12 cellular contexts compared by ENCODE assay signal in the genomic region with DNA sequence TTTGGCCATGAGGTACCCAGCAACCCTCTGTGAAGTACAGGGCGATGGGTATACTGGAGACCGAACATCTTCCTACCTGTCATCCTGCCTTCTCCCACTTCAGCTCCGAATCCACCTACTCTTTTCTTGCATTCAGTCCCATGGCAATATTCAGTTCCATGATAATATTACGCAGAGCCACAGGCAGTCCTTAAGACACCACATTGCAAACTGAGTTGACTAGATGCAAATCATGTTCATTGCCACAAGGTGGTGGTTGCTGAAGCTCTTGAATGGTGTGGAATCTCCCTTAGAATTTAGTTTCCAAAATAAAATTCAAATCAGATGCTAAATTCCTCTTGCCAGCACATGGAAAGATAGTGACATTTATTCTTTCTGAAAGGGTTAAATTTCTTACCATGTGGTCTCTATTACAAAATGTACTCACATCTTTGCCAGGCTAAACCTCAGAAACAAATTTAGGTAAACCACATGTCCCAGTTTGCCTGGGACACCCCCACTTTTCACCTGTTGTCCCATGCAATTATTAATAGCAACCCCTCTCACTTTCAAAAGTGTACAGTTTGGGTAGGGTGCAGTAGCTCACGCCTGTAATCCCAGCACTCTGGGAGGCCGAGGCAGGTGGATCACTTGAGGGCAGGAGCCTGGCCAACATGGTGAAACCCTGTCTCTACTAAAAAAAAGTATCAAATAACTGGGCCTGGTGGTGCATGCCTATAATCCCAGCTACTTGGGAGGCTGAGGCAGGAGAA. TPM values are rescaled to one million over a fixed set of nuclear protein-coding genes. Genes with fewer than 3 reads are reported as not detected.
A peak's percentile ranks its signal among the peaks of the same experiment; 100 is the strongest.
DNase-seq lines count a peak whose midpoint lies in the region; ATAC-seq and TF ChIP-seq lines count a peak whose summit lies in the region.
"Had no signal": no experiment of that assay in that cellular context is flagged by ENCODE, and none has a peak within 500 bp of the region (broad histone marks: within the 10 kb centered on the region; RNA-seq: fewer than 3 reads in every experiment).

No MANE protein-coding gene starts in this region.

- DNase-seq in COR-L47 (lab: John Stamatoyannopoulos, UW) (peak; percentile 5), HFFc6 (peak; percentile 39), mammary epithelial cell (no peak), activated gamma-delta T cell treated with Interleukin-2 at 50 U/mL for 16 hours (no peak), NCI-H524 treated with DMSO at 0.1 percent for 48 hours (lab: John Stamatoyannopoulos, UW) (no peak)
- DNase-seq: foreskin melanocyte, GDM1, KG1, substantia nigra had no signal

- H3K4me1 Mint-ChIP-seq in HFFc6 (ENCODE audit: low read depth): peaks cover 25% of the 10 kb centered on the region
- H3K4me1 Mint-ChIP-seq in nephron: peaks cover 24% of the 10 kb centered on the region

- no peaks in the 10 kb centered on the region for H3K79me2 ChIP-seq in mammary epithelial cell (ENCODE audit: insufficient read depth, low read length)

- peaks cover 32% of the 10 kb centered on the region for H3K4me1 ChIP-seq in mammary epithelial cell (ENCODE audit: insufficient read depth, low read length)

- no peak overlapping the region for H3K27ac Mint-ChIP-seq in HFFc6
- no peak overlapping the region for H3K27ac Mint-ChIP-seq in nephron

- WGBS in mammary epithelial cell (ENCODE audit: low coverage, missing lambda C conversion rate): 73% methylated on average over 6 of the region's 6 CpGs

- CTCF ChIA-PET in mammary epithelial cell (lab: Charles Lee; ENCODE audit: low non-redundant PET): interaction anchor here (0.7 kb wide), 1 partner anchor 46 kb away, joined by 3 read pairs; no protein-coding TSS in a partner anchor

- H3K36me3 Mint-ChIP-seq in HFFc6 (ENCODE audit: low read depth) (no peaks in the 10 kb centered on the region), nephron (ENCODE audit: low read depth) (no peaks in the 10 kb centered on the region)

- no peak overlapping the region for H3K4me3 Mint-ChIP-seq in HFFc6
- peak overlapping the region in 2 of 3 experiments; percentile 57 to 62 for H3K4me3 Mint-ChIP-seq in nephron

- H3K9ac ChIP-seq in mammary epithelial cell (ENCODE audit: insufficient read depth, low read length): no peak overlapping the region

- intact Hi-C loops in mammary epithelial cell (cut with micrococcal nuclease): loop anchor here (5.0 kb wide), 2 partner anchors 86 to 606 kb away; no protein-coding TSS in a partner anchor

- peak; percentile 63 for TF ChIP-seq CTCF in HFFc6 (IDR thresholded peaks at IDR 0.05)
- peak; percentile 12 to 37 for TF ChIP-seq CTCF in mammary epithelial cell (conservative IDR thresholded peaks at IDR 0.05 in 1 of 2, IDR thresholded peaks at IDR 0.05 in 1 of 2; ENCODE audit: extremely low read depth in 1 of 2, insufficient read depth in 1 of 2, low read depth in 1 of 2, low read length in 2 of 2)
- peak; percentile 16 to 27 (median 25) for TF ChIP-seq CTCF in nephron (IDR thresholded peaks at IDR 0.05; ENCODE audit: unreplicated experiment in 3 of 3)

- H2AFZ ChIP-seq in mammary epithelial cell (ENCODE audit: low read depth, low read length): no peak overlapping the region

- H3K4me3 ChIP-seq in mammary epithelial cell (replicated peaks in 1 of 3; ENCODE audit: insufficient read depth in 1 of 3, low read depth in 2 of 3, low read length in 3 of 3): no peak overlapping the region
- H3K4me3 ChIP-seq: adrenal gland had no signal

- in situ Hi-C loops in mammary epithelial cell (cut with MboI; ENCODE audit: low sequenced_read_pairs in 2 of 2): no loop called here

- no peaks in the 10 kb centered on the region for H3K9me3 Mint-ChIP-seq in HFFc6
- H3K9me3 Mint-ChIP-seq in nephron: no peaks in the 10 kb centered on the region

- no peak overlapping the region for H3K4me2 ChIP-seq in mammary epithelial cell (ENCODE audit: insufficient read depth, low read depth, low read length)

- H4K20me1 ChIP-seq in mammary epithelial cell (ENCODE audit: insufficient read depth, low read length): no peaks in the 10 kb centered on the region

- dilution Hi-C loops in mammary epithelial cell (cut with HindIII; ENCODE audit: low sequenced_read_pairs): loop anchor here (5.0 kb wide), 1 partner anchor 51 kb away; no protein-coding TSS in a partner anchor

- no peaks in the 10 kb centered on the region for H3K27me3 ChIP-seq in mammary epithelial cell (ENCODE audit: insufficient read depth, low read length)
- H3K27me3 ChIP-seq: adrenal gland had no signal

- H3K36me3 ChIP-seq in mammary epithelial cell (ENCODE audit: insufficient read depth, low read length): no peaks in the 10 kb centered on the region
- H3K36me3 ChIP-seq: adrenal gland had no signal

- no peaks in the 10 kb centered on the region for H3K9me3 ChIP-seq in mammary epithelial cell (replicated peaks; ENCODE audit: insufficient read depth, low read length)
- H3K9me3 ChIP-seq: adrenal gland had no signal

- BruUV-seq in mammary epithelial cell (replicated peaks; lab: Mats Ljungman, UMichigan): no TSS peak

- H3K27me3 Mint-ChIP-seq in HFFc6 (ENCODE audit: insufficient read depth): peaks cover 14% of the 10 kb centered on the region
- peaks cover 26% of the 10 kb centered on the region for H3K27me3 Mint-ChIP-seq in nephron (ENCODE audit: low read depth)

- ATAC-seq in esophagus mucosa: no peak

- no peak overlapping the region for H3K27ac ChIP-seq in mammary epithelial cell (ENCODE audit: insufficient read depth, low read depth, low read length)
- H3K27ac ChIP-seq: adrenal gland had no signal

RNA-seq across cellular contexts. Expression of a gene that starts 1.7 kb away (rescaled TPM):
- total RNA-seq in HFFc6 (2021; fragmentation: NEBNext Ultra II Directional; extraction: Animal tissue kit (Norgen Biotek cat#: 25700)): not detected
- under 1 TPM in 1 of 2 donors, not detected in 1; 0.50 TPM for total RNA-seq in mammary epithelial cell
- not detected for polyA plus RNA-seq in mammary epithelial cell
- not detected for polyA minus RNA-seq in mammary epithelial cell
- not detected for total RNA-seq in esophagus mucosa

RNA-seq across cellular contexts. Expression of a gene that starts 17.1 kb away (rescaled TPM):
- total RNA-seq in HFFc6 (2021; fragmentation: NEBNext Ultra II Directional; extraction: Animal tissue kit (Norgen Biotek cat#: 25700)): 10 to 100 TPM; 62.7 to 97.4 (median 76.1) TPM
- total RNA-seq in mammary epithelial cell (10 to 100 TPM; 16.4 to 55.3 TPM), esophagus mucosa (1.6 TPM)
- polyA plus RNA-seq in mammary epithelial cell: 14.3 TPM
- polyA minus RNA-seq in mammary epithelial cell: 12.7 TPM

Comparison
In these comparisons a context has a peak if more than half of its experiments do, and no peak if none do; other contexts are left out.
1. DNase-seq: peak in COR-L47 (single experiment) and HFFc6 (single experiment); none in mammary epithelial cell (single experiment), activated gamma-delta T cell treated with Interleukin-2 at 50 U/mL for 16 hours (single experiment) and NCI-H524 treated with DMSO at 0.1 percent for 48 hours (single experiment).
2. Peak in every context shown above with its lines, with median percentiles within 50 percentile points of each other: CTCF ChIP-seq.